13 cellular contexts compared by ENCODE assay signal in genomic region chr3:101544181-101544850, GRCh38. TPM values are rescaled to one million over a fixed set of nuclear protein-coding genes. Genes with fewer than 3 reads are reported as not detected.
A peak's percentile ranks its signal among the peaks of the same experiment; 100 is the strongest.
DNase-seq lines count a peak whose midpoint lies in the region; TF ChIP-seq lines count a peak whose summit lies in the region.
"Had no signal": no experiment of that assay in that cellular context is flagged by ENCODE, and none has a peak within 500 bp of the region (broad histone marks: within the 10 kb centered on the region; RNA-seq: fewer than 3 reads in every experiment).

No MANE protein-coding gene starts in this region.

- no peaks in the 10 kb centered on the region for H4K20me1 ChIP-seq in H9 (ENCODE audit: control insufficient read depth, insufficient read depth, insufficient read length)
- no peaks in the 10 kb centered on the region for H4K20me1 ChIP-seq in osteoblast (ENCODE audit: insufficient read depth, low read length)

- no peak overlapping the region for H3K4ac ChIP-seq in H9 (ENCODE audit: low read depth, low read length)

- intact Hi-C loops in activated T-helper 1 cell treated with anti-CD3 and anti-CD28 coated beads, Interleukin-12 subunit alpha, Interleukin-12 subunit beta, Interleukin-2, Interleukin-4 antibody, amounts not matched to agents 30 ng/mL and 10 ng/mL and 1 ng/mL, durations not matched to agents 14 hours and 24 hours and 36 hours (cut with micrococcal nuclease) = loop anchor here (1.0 kb wide), 1 partner anchor 14 kb away; no protein-coding TSS in a partner anchor
- intact Hi-C loops in transverse colon (cut with DNase I; ENCODE audit: low total_unique reads) = no loop called here

- no peaks in the 10 kb centered on the region; the same call in 1 of the 2 replicates for H3K27me3 Mint-ChIP-seq in H9 (ENCODE audit: low read depth)
- no peaks in the 10 kb centered on the region for H3K27me3 Mint-ChIP-seq in activated T-helper 1 cell treated with anti-CD3 and anti-CD28 coated beads, Interleukin-12 subunit alpha, Interleukin-12 subunit beta, Interleukin-2, Interleukin-4 antibody, amounts not matched to agents 30 ng/mL and 10 ng/mL and 1 ng/mL, durations not matched to agents 14 hours and 24 hours and 36 hours (ENCODE audit: insufficient read depth)

- H3K4me3 ChIP-seq in fibroblast of pulmonary artery (replicated peaks; ENCODE audit: low read depth, low read length) (no peak overlapping the region), osteoblast (ENCODE audit: insufficient read depth, low read length) (no peak overlapping the region), transverse colon (no peak overlapping the region)
- H3K4me3 ChIP-seq: gastrocnemius medialis, thyroid gland had no signal

- no peak overlapping the region for H4K8ac ChIP-seq in H9 (replicated peaks; ENCODE audit: insufficient read length, low read depth, low read length)

- peaks cover 24 to 33% of the 10 kb centered on the region in 2 experiments for H3K9me3 Mint-ChIP-seq in H9
- peaks cover 4% of the 10 kb centered on the region for H3K9me3 Mint-ChIP-seq in activated T-helper 1 cell treated with anti-CD3 and anti-CD28 coated beads, Interleukin-12 subunit alpha, Interleukin-12 subunit beta, Interleukin-2, Interleukin-4 antibody, amounts not matched to agents 30 ng/mL and 10 ng/mL and 1 ng/mL, durations not matched to agents 14 hours and 24 hours and 36 hours

- no peak overlapping the region for H2BK15ac ChIP-seq in H9 (ENCODE audit: low read depth, low read length)

- no peak overlapping the region for H3K4me2 ChIP-seq in H9 (ENCODE audit: insufficient read depth, insufficient read length, low read length)
- H3K4me2 ChIP-seq in osteoblast (ENCODE audit: insufficient read depth, low read length) = no peak overlapping the region

- no peak overlapping the region for H3K56ac ChIP-seq in H9 (ENCODE audit: insufficient read length, low read depth, low read length)

- H2BK12ac ChIP-seq in H9 (ENCODE audit: insufficient read length, low read depth, low read length) = no peak overlapping the region

- TF ChIP-seq CTCF in H9 (conservative IDR thresholded peaks at IDR 0.05) (peak; percentile 54), fibroblast of pulmonary artery (IDR thresholded peaks at IDR 0.05; ENCODE audit: low read length, missing control alignments) (peak; percentile 14), osteoblast (IDR thresholded peaks at IDR 0.05; ENCODE audit: extremely low read depth, low read depth, low read length) (no peak), transverse colon (IDR thresholded peaks at IDR 0.05) (no peak)

- no peak for TF ChIP-seq EP300 in transverse colon (IDR thresholded peaks at IDR 0.05; ENCODE audit: low read depth)

- H2AK5ac ChIP-seq in H9 (ENCODE audit: insufficient read length, low read length) = no peak overlapping the region

- no peak overlapping the region for H3K14ac ChIP-seq in H9 (ENCODE audit: insufficient read depth, low read length)

- in situ Hi-C loops in transverse colon (cut with MboI; ENCODE audit: low pct_ligation_motif_present in 1 of 4, low pct_unique_long_range_greater_than_20kb in 1 of 4, low sequenced_read_pairs in 3 of 4) = no loop called here

- peaks cover 1% of the 10 kb centered on the region; the same call in 1 of the 2 replicates for H3K4me1 ChIP-seq in H9 (ENCODE audit: insufficient read depth, low read length)
- no peaks in the 10 kb centered on the region for H3K4me1 ChIP-seq in osteoblast (ENCODE audit: insufficient read depth, low read length)
- no peaks in the 10 kb centered on the region for H3K4me1 ChIP-seq in transverse colon
- H3K4me1 ChIP-seq: gastrocnemius medialis, thyroid gland had no signal

- H2BK120ac ChIP-seq in H9 (ENCODE audit: low read depth, low read length, poor library complexity, severe bottlenecking) = no peak overlapping the region

- H3K4me3 Mint-ChIP-seq in H9 = no peak overlapping the region
- no peak overlapping the region for H3K4me3 Mint-ChIP-seq in activated T-helper 1 cell treated with anti-CD3 and anti-CD28 coated beads, Interleukin-12 subunit alpha, Interleukin-12 subunit beta, Interleukin-2, Interleukin-4 antibody, amounts not matched to agents 30 ng/mL and 10 ng/mL and 1 ng/mL, durations not matched to agents 14 hours and 24 hours and 36 hours

- no peak overlapping the region for H3T11ph ChIP-seq in H9 (ENCODE audit: low read length)

- H3K27ac Mint-ChIP-seq in H9 = peak overlapping the region in 1 of 3 experiments; percentile 46; a peak in 2 of 7 replicates
- H3K27ac Mint-ChIP-seq in activated T-helper 1 cell treated with anti-CD3 and anti-CD28 coated beads, Interleukin-12 subunit alpha, Interleukin-12 subunit beta, Interleukin-2, Interleukin-4 antibody, amounts not matched to agents 30 ng/mL and 10 ng/mL and 1 ng/mL, durations not matched to agents 14 hours and 24 hours and 36 hours = peak overlapping the region; percentile 71

- no peaks in the 10 kb centered on the region for H3K23me2 ChIP-seq in H9 (ENCODE audit: insufficient read length, low read depth, low read length, poor library complexity, severe bottlenecking)

- peaks cover 21 to 22% of the 10 kb centered on the region in 2 experiments for H3K4me1 Mint-ChIP-seq in H9
- H3K4me1 Mint-ChIP-seq in activated T-helper 1 cell treated with anti-CD3 and anti-CD28 coated beads, Interleukin-12 subunit alpha, Interleukin-12 subunit beta, Interleukin-2, Interleukin-4 antibody, amounts not matched to agents 30 ng/mL and 10 ng/mL and 1 ng/mL, durations not matched to agents 14 hours and 24 hours and 36 hours (ENCODE audit: low read depth) = peaks cover 29% of the 10 kb centered on the region

- no peak overlapping the region for H4K91ac ChIP-seq in H9 (ENCODE audit: insufficient read length, low read depth, low read length)

- H2AFZ ChIP-seq in H9 (ENCODE audit: low read length) (no peak overlapping the region), osteoblast (ENCODE audit: low read length) (no peak overlapping the region)

- no peak overlapping the region for H3K18ac ChIP-seq in H9 (ENCODE audit: insufficient read length, low read depth, low read length)

- H3K9me3 ChIP-seq in H9 (ENCODE audit: control insufficient read depth, low read depth, low read length) = no peaks in the 10 kb centered on the region
- H3K9me3 ChIP-seq in osteoblast (ENCODE audit: low read depth, low read length) = no peaks in the 10 kb centered on the region
- no peaks in the 10 kb centered on the region for H3K9me3 ChIP-seq in transverse colon
- H3K9me3 ChIP-seq: gastrocnemius medialis, thyroid gland had no signal

- no peak overlapping the region for H2BK5ac ChIP-seq in H9 (ENCODE audit: insufficient read length, low read length)

- no peaks in the 10 kb centered on the region for H3K79me1 ChIP-seq in H9 (ENCODE audit: insufficient read depth, low read depth, low read length, poor library complexity, severe bottlenecking)

- no peak overlapping the region for H3K27ac ChIP-seq in H9 (ENCODE audit: insufficient read length, low read depth, low read length)
- H3K27ac ChIP-seq in osteoblast (ENCODE audit: low read depth, low read length) = no peak overlapping the region
- H3K27ac ChIP-seq in transverse colon = no peak overlapping the region
- H3K27ac ChIP-seq: gastrocnemius medialis, thyroid gland had no signal

- H2BK20ac ChIP-seq in H9 (ENCODE audit: low read depth, low read length, poor library complexity, severe bottlenecking) = no peak overlapping the region

- H3K79me2 ChIP-seq in H9 (ENCODE audit: insufficient read depth, low read length) = no peaks in the 10 kb centered on the region
- no peaks in the 10 kb centered on the region for H3K79me2 ChIP-seq in osteoblast (ENCODE audit: insufficient read depth, low read length)

- peak; percentile 27 for DNase-seq in DMS53 (lab: John Stamatoyannopoulos, UW)
- DNase-seq in DMS53 treated with DMSO at 0.1 percent for 48 hours (lab: John Stamatoyannopoulos, UW; ENCODE audit: unreplicated experiment) = no peak
- DNase-seq in H9 = no peak
- no peak for DNase-seq in activated T-helper 1 cell treated with anti-CD3 and anti-CD28 coated beads, Interleukin-12 subunit alpha, Interleukin-12 subunit beta, Interleukin-2, Interleukin-4 antibody, amounts not matched to agents 30 ng/mL and 10 ng/mL and 1 ng/mL, durations not matched to agents 14 hours and 24 hours and 36 hours (ENCODE audit: low spot score)
- no peak for DNase-seq in fibroblast of pulmonary artery (ENCODE audit: low read depth)
- DNase-seq in osteoblast (ENCODE audit: insufficient read length, low spot score, missing footprints) = no peak
- no peak for DNase-seq in transverse colon
- DNase-seq in AG08395 (ENCODE audit: low spot score) = no peak
- DNase-seq: 8988T, gastrocnemius medialis, MM.1S, posterior cingulate gyrus, thyroid gland had no signal

- peaks cover 5 to 20% (median 8%) of the 10 kb centered on the region in 3 experiments; a peak in 5 of 7 replicates for H3K36me3 Mint-ChIP-seq in H9 (ENCODE audit: insufficient read depth in 1 of 3, low read depth in 3 of 3)
- H3K36me3 Mint-ChIP-seq in activated T-helper 1 cell treated with anti-CD3 and anti-CD28 coated beads, Interleukin-12 subunit alpha, Interleukin-12 subunit beta, Interleukin-2, Interleukin-4 antibody, amounts not matched to agents 30 ng/mL and 10 ng/mL and 1 ng/mL, durations not matched to agents 14 hours and 24 hours and 36 hours (ENCODE audit: low read depth) = peaks cover 5% of the 10 kb centered on the region

- H3K36me3 ChIP-seq in osteoblast (ENCODE audit: insufficient read depth, low read length) (no peaks in the 10 kb centered on the region), transverse colon (no peaks in the 10 kb centered on the region)
- H3K36me3 ChIP-seq: gastrocnemius medialis, thyroid gland had no signal

- no peak for TF ChIP-seq POLR2A in transverse colon (IDR thresholded peaks at IDR 0.05)

- H3K27me3 ChIP-seq in H9 (ENCODE audit: insufficient read depth, low read length) (no peaks in the 10 kb centered on the region), osteoblast (ENCODE audit: insufficient read depth, low read length) (no peaks in the 10 kb centered on the region), transverse colon (no peaks in the 10 kb centered on the region)
- H3K27me3 ChIP-seq: gastrocnemius medialis, thyroid gland had no signal

- H3K9ac ChIP-seq in H9 (ENCODE audit: extremely low read depth, insufficient read length, low read length) = no peak overlapping the region

- H3K23ac ChIP-seq in H9 (ENCODE audit: insufficient read length, low read depth, low read length) = no peak overlapping the region

- H4K5ac ChIP-seq in H9 (ENCODE audit: insufficient read length, low read depth, low read length) = no peak overlapping the region

- no CpG with 5 or more reads among the region's 1 CpG for WGBS in H9 (ENCODE audit: extremely low coverage, insufficient read length, low lambda C conversion rate)
- WGBS in transverse colon (ENCODE audit: low coverage in 1 of 2), 2 donors = 63 to 67% methylated on average over 1 of the region's 1 CpG

RNA-seq across cellular contexts. Expression of gene TRMT10C, which starts 17.4 kb away (rescaled TPM):
- 53.6 and 58.7 TPM in 2 replicates for total RNA-seq in H9 (2021)
- 59.9 and 60.5 TPM in 2 replicates for total RNA-seq in activated T-helper 1 cell treated with anti-CD3 and anti-CD28 coated beads, Interleukin-12 subunit alpha, Interleukin-12 subunit beta, Interleukin-2, Interleukin-4 antibody, amounts not matched to agents 30 ng/mL and 10 ng/mL and 1 ng/mL, durations not matched to agents 14 hours and 24 hours and 36 hours
- 25.0 and 25.6 TPM in 2 replicates for total RNA-seq in osteoblast
- 10 to 100 TPM in 2 of 4 donors, 1 to 10 TPM in 2; 5.0 to 15.0 (median 11.0) TPM for total RNA-seq in transverse colon

RNA-seq across cellular contexts. Expression of gene PCNP, which starts 29.7 kb away (rescaled TPM):
- total RNA-seq in H9 (2021) = 209 and 216 TPM in 2 replicates
- total RNA-seq in activated T-helper 1 cell treated with anti-CD3 and anti-CD28 coated beads, Interleukin-12 subunit alpha, Interleukin-12 subunit beta, Interleukin-2, Interleukin-4 antibody, amounts not matched to agents 30 ng/mL and 10 ng/mL and 1 ng/mL, durations not matched to agents 14 hours and 24 hours and 36 hours = 182 and 190 TPM in 2 replicates
- 92.6 and 93.4 TPM in 2 replicates for total RNA-seq in osteoblast
- total RNA-seq in transverse colon = 10 to 100 TPM; 55.7 to 95.7 (median 71.9) TPM

RNA-seq across cellular contexts. Expression of gene SENP7, which starts 31.3 kb away (rescaled TPM):
- total RNA-seq in H9 (2021) (8.0 and 8.4 TPM in 2 replicates), osteoblast (11.2 and 11.8 TPM in 2 replicates), transverse colon (10 to 100 TPM; 11.9 to 26.2 (median 20.3) TPM)
- 9.1 and 10.7 TPM in 2 replicates for total RNA-seq in activated T-helper 1 cell treated with anti-CD3 and anti-CD28 coated beads, Interleukin-12 subunit alpha, Interleukin-12 subunit beta, Interleukin-2, Interleukin-4 antibody, amounts not matched to agents 30 ng/mL and 10 ng/mL and 1 ng/mL, durations not matched to agents 14 hours and 24 hours and 36 hours

Comparison
In these comparisons a context has a peak if more than half of its experiments do, and no peak if none do; other contexts are left out.
1. CTCF ChIP-seq: peak in H9 (single experiment) and fibroblast of pulmonary artery (single experiment); none in osteoblast (single experiment) and transverse colon (0 of 5).